ENCODE assay signal across 15 cellular contexts in genomic region chr18:58965291-58965929, GRCh38.
DNase-seq lines count a peak whose midpoint lies in the region; ATAC-seq and TF ChIP-seq lines count a peak whose summit lies in the region.
"Had no signal": no experiment of that assay in that cellular context is flagged by ENCODE, and none has a peak within 500 bp of the region (broad histone marks: within the 10 kb centered on the region; RNA-seq: fewer than 3 reads in every experiment).

No MANE protein-coding gene starts in this region.

- H3K4me3 ChIP-seq in cardiac muscle cell (no peak overlapping the region), SU-DHL-6 (ENCODE audit: insufficient read depth, low read length, poor library complexity, severe bottlenecking) (peak overlapping the region; percentile 48), mesodermal cell (ENCODE audit: extremely low read depth, insufficient read depth, low read length, poor library complexity, severe bottlenecking) (no peak overlapping the region), tibial nerve (no peak overlapping the region), SJCRH30 (no peak overlapping the region)
- H3K4me3 ChIP-seq: upper lobe of right lung had no signal

- peak overlapping the region; percentile 64 for H3K9ac ChIP-seq in SU-DHL-6 (ENCODE audit: low read length)

- no peak for DNase-seq in cardiac muscle cell (ENCODE audit: low read depth in 1 of 2, low spot score in 1 of 2)
- DNase-seq in left cardiac atrium: no peak
- no peak for DNase-seq in tibial nerve (ENCODE audit: low spot score in 2 of 2)
- no peak for DNase-seq in stimulated activated CD4-positive, alpha-beta T cell treated with anti-CD3 and anti-CD28 coated beads, Interleukin-2, amount 100 ng/mL, for 48 hours
- no peak for DNase-seq in NCI-H774 (lab: John Stamatoyannopoulos, UW)
- no peak for DNase-seq in SJCRH30
- DNase-seq: activated CD4-positive, alpha-beta T cell treated with anti-CD3 and anti-CD28 coated beads, Interleukin-2, amount 50 U/mL, for 1 hour; activated effector memory CD4-positive, alpha-beta T cell treated with Interleukin-2 at 50 U/mL for 16 hours; NCI-H187; NK-92 treated with Interleukin-12 subunit alpha and Interleukin-12 subunit beta, amount 100 ng/mL, for 24 hours; T-helper 1 cell; upper lobe of right lung had no signal

- H3K4me2 ChIP-seq in SU-DHL-6 (ENCODE audit: low read depth, low read length, poor library complexity, severe bottlenecking): peak overlapping the region; percentile 77

- no peak for ATAC-seq in left cardiac atrium
- ATAC-seq: sciatic nerve, upper lobe of right lung had no signal

- TF ChIP-seq CTCF in cardiac muscle cell (IDR thresholded peaks at IDR 0.05; ENCODE audit: low read depth, low read length): no peak
- TF ChIP-seq CTCF in SU-DHL-6 (IDR thresholded peaks at IDR 0.05; ENCODE audit: insufficient read depth, low read length, poor library complexity, severe bottlenecking): no peak
- TF ChIP-seq CTCF in tibial nerve (IDR thresholded peaks at IDR 0.05): no peak

- no peaks in the 10 kb centered on the region for H3K9me3 ChIP-seq in cardiac muscle cell (ENCODE audit: low read depth)
- no peaks in the 10 kb centered on the region for H3K9me3 ChIP-seq in SU-DHL-6 (ENCODE audit: insufficient read depth, low read length)
- no peaks in the 10 kb centered on the region for H3K9me3 ChIP-seq in mesodermal cell (ENCODE audit: control insufficient read depth, low read length)
- no peaks in the 10 kb centered on the region for H3K9me3 ChIP-seq in tibial nerve
- H3K9me3 ChIP-seq in SJCRH30 (replicated peaks): no peaks in the 10 kb centered on the region
- H3K9me3 ChIP-seq: upper lobe of right lung had no signal

- intact Hi-C loops in left cardiac atrium (cut with DNase I): no loop called here

- no peaks in the 10 kb centered on the region for H3K27me3 ChIP-seq in cardiac muscle cell
- no peaks in the 10 kb centered on the region for H3K27me3 ChIP-seq in SU-DHL-6 (ENCODE audit: low read length)
- H3K27me3 ChIP-seq in tibial nerve: no peaks in the 10 kb centered on the region
- H3K27me3 ChIP-seq in SJCRH30: no peaks in the 10 kb centered on the region
- H3K27me3 ChIP-seq: upper lobe of right lung had no signal

- H3K79me2 ChIP-seq in SU-DHL-6 (ENCODE audit: insufficient read depth, low read length): peaks cover 38% of the 10 kb centered on the region

- peaks cover 95% of the 10 kb centered on the region for H3F3A ChIP-seq in SU-DHL-6 (ENCODE audit: insufficient read depth)

- no peak for TF ChIP-seq EP300 in tibial nerve (IDR thresholded peaks at IDR 0.05)

- WGBS in mesodermal cell (ENCODE audit: insufficient coverage in 2 of 2), 2 experiments: 79 to 82% methylated on average over 4 of the region's 4 CpGs
- 50 to 55% methylated on average over 4 of the region's 4 CpGs for WGBS in tibial nerve, 2 donors

- H3K36me3 ChIP-seq in cardiac muscle cell: no peaks in the 10 kb centered on the region
- H3K36me3 ChIP-seq in SU-DHL-6 (ENCODE audit: low read length): peaks cover 6% of the 10 kb centered on the region; the same call in 1 of the 2 replicates
- peaks cover 61% of the 10 kb centered on the region for H3K36me3 ChIP-seq in mesodermal cell (ENCODE audit: control insufficient read depth, insufficient read depth, low read length)
- H3K36me3 ChIP-seq in tibial nerve: peaks cover 0 to 58% (median 0%) of the 10 kb centered on the region in 3 donors
- no peaks in the 10 kb centered on the region for H3K36me3 ChIP-seq in SJCRH30

- H2AFZ ChIP-seq in SU-DHL-6 (ENCODE audit: low read depth, low read length, severe bottlenecking): no peak overlapping the region

- H3K4me1 ChIP-seq in cardiac muscle cell (ENCODE audit: low read depth): peaks cover 26% of the 10 kb centered on the region
- peaks cover 28% of the 10 kb centered on the region for H3K4me1 ChIP-seq in mesodermal cell (ENCODE audit: control insufficient read depth, insufficient read depth, low read length, poor library complexity, severe bottlenecking)
- H3K4me1 ChIP-seq in tibial nerve: peaks cover 0 to 42% (median 10%) of the 10 kb centered on the region in 4 donors
- no peaks in the 10 kb centered on the region for H3K4me1 ChIP-seq in SJCRH30

- TF ChIP-seq POLR2A in tibial nerve (IDR thresholded peaks at IDR 0.05): no peak

- H3K27ac ChIP-seq in cardiac muscle cell: peak overlapping the region; percentile 85
- H3K27ac ChIP-seq in SU-DHL-6 (ENCODE audit: low read depth, low read length): peak overlapping the region; percentile 95
- H3K27ac ChIP-seq in mesodermal cell (ENCODE audit: low read depth, low read length, severe bottlenecking): peak overlapping the region; percentile 55
- peak overlapping the region in 3 of 4 donors; percentile 20 to 65 (median 55) for H3K27ac ChIP-seq in tibial nerve
- H3K27ac ChIP-seq in SJCRH30: no peak overlapping the region
- H3K27ac ChIP-seq: upper lobe of right lung had no signal

- H4K20me1 ChIP-seq in SU-DHL-6 (ENCODE audit: low read depth, low read length): no peaks in the 10 kb centered on the region

- no peaks in the 10 kb centered on the region for H3K9me2 ChIP-seq in SU-DHL-6 (replicated peaks; ENCODE audit: insufficient read depth, low read length)
